ENCODE assay signal across 9 cellular contexts in genomic region chr2:98768765-98769476, GRCh38. TPM values are rescaled to one million over a fixed set of nuclear protein-coding genes. Genes with fewer than 3 reads are reported as not detected.
DNase-seq lines count a peak whose midpoint lies in the region; ATAC-seq and TF ChIP-seq lines count a peak whose summit lies in the region.
"Had no signal": no experiment of that assay in that cellular context is flagged by ENCODE, and none has a peak within 500 bp of the region (broad histone marks: within the 10 kb centered on the region; RNA-seq: fewer than 3 reads in every experiment).

No MANE protein-coding gene starts in this region.

- WGBS in stomach, 5 donors, result 43 to 66% (median 53%) methylated on average over 10 of the region's 10 CpGs

- H3K27me3 ChIP-seq in effector memory CD4-positive, alpha-beta T cell (replicated peaks; ENCODE audit: control insufficient read depth, insufficient read depth, low read length, poor library complexity, severe bottlenecking), result no peaks in the 10 kb centered on the region
- no peaks in the 10 kb centered on the region for H3K27me3 ChIP-seq in stomach
- H3K27me3 ChIP-seq: thyroid gland had no signal

- no peak for TF ChIP-seq POLR2A in stomach (IDR thresholded peaks at IDR 0.05)

- ATAC-seq in activated T-cell treated with anti-CD3 and anti-CD28 coated beads, Interleukin-2, amount 50 U/mL, for 4 hours, result no peak

- H3K9me3 Mint-ChIP-seq in activated T-cell treated with anti-CD3 and anti-CD28 coated beads, Interleukin-2, amount 50 U/mL, for 4 hours, result no peaks in the 10 kb centered on the region

- H3K27ac ChIP-seq in effector memory CD4-positive, alpha-beta T cell (ENCODE audit: insufficient read depth, low read length, poor library complexity, severe bottlenecking), result peak overlapping the region; percentile 79
- peak overlapping the region in 4 of 5 donors; percentile 12 to 54 (median 36) for H3K27ac ChIP-seq in stomach
- H3K27ac ChIP-seq: thyroid gland had no signal

- no peaks in the 10 kb centered on the region for H3K36me3 Mint-ChIP-seq in activated T-cell treated with anti-CD3 and anti-CD28 coated beads, Interleukin-2, amount 50 U/mL, for 4 hours (ENCODE audit: insufficient read depth)

- no peak for TF ChIP-seq CTCF in stomach (IDR thresholded peaks at IDR 0.05)
- no peak for TF ChIP-seq CTCF in GM13976 (IDR thresholded peaks at IDR 0.05; ENCODE audit: borderline replicate concordance, control extremely low read depth, extremely low read depth, insufficient read depth, missing control alignments)

- TF ChIP-seq EP300 in stomach (IDR thresholded peaks at IDR 0.05), result no peak

- peak overlapping the region; percentile 2 for H3K4me3 ChIP-seq in effector memory CD4-positive, alpha-beta T cell (ENCODE audit: insufficient read depth, low read depth, low read length, poor library complexity, severe bottlenecking)
- no peak overlapping the region for H3K4me3 ChIP-seq in stomach
- H3K4me3 ChIP-seq: thyroid gland had no signal

- peaks cover 84% of the 10 kb centered on the region for H3K4me1 Mint-ChIP-seq in activated T-cell treated with anti-CD3 and anti-CD28 coated beads, Interleukin-2, amount 50 U/mL, for 4 hours (ENCODE audit: low read depth)

- no peaks in the 10 kb centered on the region for H3K9me3 ChIP-seq in effector memory CD4-positive, alpha-beta T cell (ENCODE audit: control insufficient read depth, low read length)
- no peaks in the 10 kb centered on the region for H3K9me3 ChIP-seq in stomach
- H3K9me3 ChIP-seq: thyroid gland had no signal

- no peaks in the 10 kb centered on the region for H3K27me3 Mint-ChIP-seq in activated T-cell treated with anti-CD3 and anti-CD28 coated beads, Interleukin-2, amount 50 U/mL, for 4 hours (ENCODE audit: low read depth)

- DNase-seq in activated T-cell treated with anti-CD3 and anti-CD28 coated beads, Interleukin-2, amount 50 U/mL, for 4 hours, result no peak
- no peak for DNase-seq in activated T-cell treated with anti-CD3 and anti-CD28 coated beads, Interleukin-2, amount 50 U/mL, for 48 hours
- DNase-seq in RPMI7951 (ENCODE audit: low read depth), result peak; percentile 81
- no peak for DNase-seq in effector memory CD4-positive, alpha-beta T cell
- no peak for DNase-seq in stomach
- no peak for DNase-seq in HuH-7 (ENCODE audit: low spot score)
- no peak for DNase-seq in GM13976 (ENCODE audit: low spot score)
- DNase-seq in HCEC 1CT, result no peak
- DNase-seq: thyroid gland had no signal

- intact Hi-C loops in stomach (cut with DNase I; ENCODE audit: low total_unique reads), result no loop called here

- in situ Hi-C loops in GM13976 (cut with MboI; ENCODE audit: low sequenced_read_pairs, unreplicated experiment), result no loop called here

- no peaks in the 10 kb centered on the region for H3K36me3 ChIP-seq in effector memory CD4-positive, alpha-beta T cell (ENCODE audit: control insufficient read depth, insufficient read depth, low read length)
- no peaks in the 10 kb centered on the region for H3K36me3 ChIP-seq in stomach
- H3K36me3 ChIP-seq: thyroid gland had no signal

- peaks cover 75% of the 10 kb centered on the region for H3K4me1 ChIP-seq in effector memory CD4-positive, alpha-beta T cell (ENCODE audit: control insufficient read depth, insufficient read depth, low read length, poor library complexity, severe bottlenecking)
- peaks cover 11 to 32% (median 18%) of the 10 kb centered on the region in 4 donors for H3K4me1 ChIP-seq in stomach
- H3K4me1 ChIP-seq: thyroid gland had no signal

- peak overlapping the region; percentile 30 for H3K4me3 Mint-ChIP-seq in activated T-cell treated with anti-CD3 and anti-CD28 coated beads, Interleukin-2, amount 50 U/mL, for 4 hours

RNA-seq across cellular contexts. Expression of gene MGAT4A, which starts 38.0 kb away (rescaled TPM):
- 10 to 100 TPM; 24.8 to 33.1 (median 32.4) TPM for total RNA-seq in activated T-cell treated with anti-CD3 and anti-CD28 coated beads, Interleukin-2, amount 50 U/mL, for 4 hours
- 0.20 TPM in 1 of 2 replicates, not detected in the other for total RNA-seq in RPMI7951 (2014; rRNA removed; shearing (Covaris generic))
- 10 to 100 TPM in 4 of 5 donors, 1 to 10 TPM in 1; 7.6 to 81.1 (median 37.5) TPM for total RNA-seq in stomach
- 1 to 10 TPM; 4.8 to 7.4 (median 6.0) TPM for polyA plus RNA-seq in stomach
